ENCODE assay signal across 8 cellular contexts in the genomic region with DNA sequence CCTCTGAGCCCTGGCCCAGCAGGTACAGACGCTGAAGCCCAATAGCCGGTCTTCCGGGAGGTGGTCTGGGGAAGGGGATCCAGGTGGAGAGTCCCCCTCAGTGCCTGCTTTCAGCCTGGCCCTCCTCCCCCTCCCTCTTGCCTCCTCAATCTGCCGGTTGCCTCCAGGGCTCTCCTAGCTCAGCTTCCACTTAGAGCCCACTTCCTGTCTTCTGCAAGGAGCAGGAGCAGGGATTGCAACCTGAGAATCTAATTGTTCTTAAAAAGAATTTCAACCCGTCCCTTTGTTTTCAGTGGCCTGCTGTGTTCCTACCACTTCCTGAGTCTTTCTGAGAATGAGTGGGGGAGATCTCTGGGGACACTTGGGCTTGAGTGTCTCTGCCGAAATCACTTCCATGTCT. TPM values are rescaled to one million over a fixed set of nuclear protein-coding genes. Genes with fewer than 3 reads are reported as not detected.
DNase-seq lines count a peak whose midpoint lies in the region; ATAC-seq and TF ChIP-seq lines count a peak whose summit lies in the region.
"Not testable (repeated sequence)": the region's sequence is repeated elsewhere in the genome, so short reads cannot be mapped to it uniquely, and the experiment has no call there.

No MANE protein-coding gene starts in this region.

- CTCF ChIA-PET in HEK293 (lab: Yijun Ruan, JAX), result not testable (repeated sequence)

- H3K36me3 Mint-ChIP-seq in activated T-helper 17 cell treated with anti-CD3 and anti-CD28 coated beads, Interleukin-2, amount 50 U/mL, for 72 hours (ENCODE audit: low read depth), result peaks cover 74% of the 10 kb centered on the region

- H3K14ac ChIP-seq in trophoblast cell (ENCODE audit: low read length), result not testable (repeated sequence)

- not testable (repeated sequence) for H3K27me3 ChIP-seq in BLaER1 treated with 17β-estradiol and CSF1 and Interleukin-3, amounts not matched to agents 10 nM and 100 nM; trophoblast cell (ENCODE audit: insufficient read depth, low read length)

- TF ChIP-seq CTCF in HEK293 (tag by site-specific recombination; IDR thresholded peaks at IDR 0.05); choroid plexus epithelial cell (conservative IDR thresholded peaks at IDR 0.05; ENCODE audit: low read depth, low read length): not testable (repeated sequence)

- not testable (repeated sequence) for H4K20me1 ChIP-seq in BLaER1 treated with 17β-estradiol and CSF1 and Interleukin-3, amounts not matched to agents 10 nM and 100 nM

- H2AK5ac ChIP-seq in trophoblast cell (ENCODE audit: low read length), result not testable (repeated sequence)

- H2BK12ac ChIP-seq in trophoblast cell (ENCODE audit: low read length), result not testable (repeated sequence)

- H4K12ac ChIP-seq in trophoblast cell (ENCODE audit: low read depth, low read length), result not testable (repeated sequence)

- H3K36me3 ChIP-seq in BLaER1 treated with 17β-estradiol and CSF1 and Interleukin-3, amounts not matched to agents 10 nM and 100 nM, result peaks cover 16 to 59% (median 44%) of the 10 kb centered on the region in 11 experiments
- peaks cover 0 to 49% of the 10 kb centered on the region in 2 experiments; a peak in 2 of 3 replicates for H3K36me3 ChIP-seq in HEK293 (ENCODE audit: control insufficient read depth in 2 of 2, insufficient read depth in 1 of 2, low read length in 2 of 2)
- H3K36me3 ChIP-seq in trophoblast cell (ENCODE audit: control insufficient read depth in 1 of 2, insufficient read depth in 2 of 2, low read length in 2 of 2), result peaks cover 19 to 21% of the 10 kb centered on the region in 2 experiments

- no CpG with 5 or more reads among the region's 6 CpGs for WGBS in trophoblast cell (ENCODE audit: extremely low coverage, insufficient coverage, insufficient read length)

- H2BK120ac ChIP-seq in trophoblast cell (ENCODE audit: insufficient read depth, low read length, poor library complexity), result not testable (repeated sequence)

- H3K23ac ChIP-seq in trophoblast cell (ENCODE audit: low read length), result not testable (repeated sequence)

- H3K4me1 ChIP-seq in BLaER1 treated with 17β-estradiol and CSF1 and Interleukin-3, amounts not matched to agents 10 nM and 100 nM, result peaks cover 25 to 45% (median 40%) of the 10 kb centered on the region in 10 experiments
- H3K4me1 ChIP-seq in HEK293 (ENCODE audit: control insufficient read depth, insufficient read depth, low read length), result not testable (repeated sequence)
- H3K4me1 ChIP-seq in trophoblast cell (ENCODE audit: control insufficient read depth in 1 of 2, insufficient read depth in 2 of 2, low read length in 2 of 2), result peaks cover 8 to 13% of the 10 kb centered on the region in 2 experiments

- H2BK5ac ChIP-seq in trophoblast cell (ENCODE audit: low read depth, low read length, poor library complexity), result not testable (repeated sequence)

- H3K18ac ChIP-seq in trophoblast cell (ENCODE audit: low read length), result not testable (repeated sequence)

- not testable (repeated sequence) for H4K8ac ChIP-seq in trophoblast cell (ENCODE audit: low read depth, low read length)

- POLR2A ChIA-PET in HEK293 (lab: Yijun Ruan, JAX), result not testable (repeated sequence)

- peaks cover 10% of the 10 kb centered on the region for H3K4me1 Mint-ChIP-seq in activated T-helper 17 cell treated with anti-CD3 and anti-CD28 coated beads, Interleukin-2, amount 50 U/mL, for 72 hours

- H3K4ac ChIP-seq in trophoblast cell (ENCODE audit: low read depth, low read length), result not testable (repeated sequence)

- not testable (repeated sequence) for H4K91ac ChIP-seq in trophoblast cell (ENCODE audit: low read depth, low read length)

- not testable (repeated sequence) for H3K9me3 Mint-ChIP-seq in activated T-helper 17 cell treated with anti-CD3 and anti-CD28 coated beads, Interleukin-2, amount 50 U/mL, for 72 hours

- H3K4me3 Mint-ChIP-seq in activated T-helper 17 cell treated with anti-CD3 and anti-CD28 coated beads, Interleukin-2, amount 50 U/mL, for 72 hours, result not testable (repeated sequence)

- H3K9me3 ChIP-seq in BLaER1 treated with 17β-estradiol and CSF1 and Interleukin-3, amounts not matched to agents 10 nM and 100 nM (replicated peaks in 1 of 11); HEK293 (ENCODE audit: control insufficient read depth, insufficient read depth, low read depth, low read length); trophoblast cell (ENCODE audit: insufficient read depth, low read depth, low read length): not testable (repeated sequence)

- H3K79me2 ChIP-seq in trophoblast cell (ENCODE audit: control insufficient read depth, insufficient read depth, low read length, poor library complexity), result not testable (repeated sequence)

- H3K27ac ChIP-seq in BLaER1 treated with 17β-estradiol and CSF1 and Interleukin-3, amounts not matched to agents 10 nM and 100 nM, result peak overlapping the region in 10 of 11 experiments; percentile 33 to 80 (median 64); a peak in 17 of 22 replicates
- H3K27ac ChIP-seq in HEK293 (ENCODE audit: extremely low read depth, low read depth, low read length) (peak overlapping the region; percentile 46), trophoblast cell (ENCODE audit: low read depth, low read length) (peak overlapping the region; percentile 47)

- not testable (repeated sequence) for H3K79me1 ChIP-seq in trophoblast cell (ENCODE audit: low read length)

- peak; percentile 38 for ATAC-seq in SK-N-SH treated with all-trans-retinoic acid at 6 μM for 48 hours
- ATAC-seq in activated T-helper 17 cell treated with anti-CD3 and anti-CD28 coated beads, Interleukin-2, amount 50 U/mL, for 72 hours (replicated peaks), result not testable (repeated sequence)

- peak overlapping the region; percentile 77 to 91 (median 81) for H3K4me2 ChIP-seq in BLaER1 treated with 17β-estradiol and CSF1 and Interleukin-3, amounts not matched to agents 10 nM and 100 nM
- H3K4me2 ChIP-seq in trophoblast cell (ENCODE audit: low read length), result not testable (repeated sequence)

- H3K27ac Mint-ChIP-seq in activated T-helper 17 cell treated with anti-CD3 and anti-CD28 coated beads, Interleukin-2, amount 50 U/mL, for 72 hours, result peak overlapping the region; percentile 15

- DNase-seq in NCI-H2107 (lab: John Stamatoyannopoulos, UW) (peak; percentile 53), choroid plexus epithelial cell (ENCODE audit: low read depth) (peak; percentile 46), iPS-NIHi11 (ENCODE audit: low spot score) (peak; percentile 45)
- DNase-seq in trophoblast cell, result not testable (repeated sequence)

- not testable (repeated sequence) for H3K27me3 Mint-ChIP-seq in activated T-helper 17 cell treated with anti-CD3 and anti-CD28 coated beads, Interleukin-2, amount 50 U/mL, for 72 hours

- H3K9ac ChIP-seq in BLaER1 treated with 17β-estradiol and CSF1 and Interleukin-3, amounts not matched to agents 10 nM and 100 nM, result peak overlapping the region; percentile 37 to 74 (median 58); a peak in 17 of 22 replicates
- H3K9ac ChIP-seq in trophoblast cell (ENCODE audit: low read length), result not testable (repeated sequence)

- not testable (repeated sequence) for H2AFZ ChIP-seq in trophoblast cell (ENCODE audit: insufficient read depth, low read length, poor library complexity)

- peak overlapping the region in 5 of 10 experiments; percentile 28 to 47 (median 32); a peak in 5 of 20 replicates for H3K4me3 ChIP-seq in BLaER1 treated with 17β-estradiol and CSF1 and Interleukin-3, amounts not matched to agents 10 nM and 100 nM
- H3K4me3 ChIP-seq in HEK293 (ENCODE audit: low read depth, low read length); choroid plexus epithelial cell (ENCODE audit: low read depth, low read length); trophoblast cell (ENCODE audit: low read depth, low read length): not testable (repeated sequence)

TF ChIP-seq in HEK293, 187 proteins besides CTCF, POLR2A, EP300 and RAD21 (continues in another document):
- TF ChIP-seq, protein P1, sequence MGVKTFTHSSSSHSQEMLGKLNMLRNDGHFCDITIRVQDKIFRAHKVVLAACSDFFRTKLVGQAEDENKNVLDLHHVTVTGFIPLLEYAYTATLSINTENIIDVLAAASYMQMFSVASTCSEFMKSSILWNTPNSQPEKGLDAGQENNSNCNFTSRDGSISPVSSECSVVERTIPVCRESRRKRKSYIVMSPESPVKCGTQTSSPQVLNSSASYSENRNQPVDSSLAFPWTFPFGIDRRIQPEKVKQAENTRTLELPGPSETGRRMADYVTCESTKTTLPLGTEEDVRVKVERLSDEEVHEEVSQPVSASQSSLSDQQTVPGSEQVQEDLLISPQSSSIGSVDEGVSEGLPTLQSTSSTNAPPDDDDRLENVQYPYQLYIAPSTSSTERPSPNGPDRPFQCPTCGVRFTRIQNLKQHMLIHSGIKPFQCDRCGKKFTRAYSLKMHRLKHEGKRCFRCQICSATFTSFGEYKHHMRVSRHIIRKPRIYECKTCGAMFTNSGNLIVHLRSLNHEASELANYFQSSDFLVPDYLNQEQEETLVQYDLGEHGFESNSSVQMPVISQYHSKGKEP (tag by site-specific recombination; IDR thresholded peaks at IDR 0.05), result peak; percentile 37; the same call in 1 of the 2 replicates
- 0 out of 2 replicates have a peak, but pooled peaks have one; percentile 30 for TF ChIP-seq SP7 (tag by site-specific recombination; IDR thresholded peaks at IDR 0.05)
- TF ChIP-seq GFI1B (tag by site-specific recombination; IDR thresholded peaks at IDR 0.05), result peak; percentile 64; the same call in 1 of the 2 replicates
- TF ChIP-seq OSR2 (tag by site-specific recombination; IDR thresholded peaks at IDR 0.05), result peak; percentile 69

RNA-seq across cellular contexts. Expression of a gene that starts 6.6 kb away (rescaled TPM):
- total RNA-seq in activated T-helper 17 cell treated with anti-CD3 and anti-CD28 coated beads, Interleukin-2, amount 50 U/mL, for 72 hours, result 100 to 1,000 TPM; 147 to 149 TPM
- 15.4 and 16.0 TPM in 2 replicates for polyA plus RNA-seq in trophoblast cell (2013)
